ENCODE assay signal across 17 cellular contexts in the genomic region with DNA sequence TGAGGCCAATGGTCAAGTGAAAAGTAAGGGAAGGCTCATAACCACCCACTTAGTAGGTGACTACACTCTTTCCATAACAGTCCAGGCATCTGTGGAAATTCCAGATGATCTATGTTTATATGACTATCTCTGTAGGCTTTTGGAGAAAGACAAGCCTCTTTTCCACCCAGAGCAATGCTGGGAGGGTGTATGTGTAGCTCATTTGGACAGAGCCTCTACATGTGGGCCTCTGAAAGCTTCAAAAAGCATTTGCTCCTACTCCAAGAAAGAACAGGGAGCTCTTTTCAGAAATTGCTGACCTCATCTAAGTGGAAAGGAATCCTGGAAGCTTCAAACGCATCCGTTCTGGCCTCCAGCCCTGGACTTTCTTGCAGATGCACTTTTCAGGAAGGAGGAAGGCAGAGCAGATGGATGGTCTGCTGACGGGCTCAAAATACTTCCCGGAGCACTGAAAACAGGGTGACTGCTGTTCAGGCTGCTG.
DNase-seq lines count a peak whose midpoint lies in the region; ATAC-seq, FAIRE-seq and TF ChIP-seq lines count a peak whose summit lies in the region.
"Had no signal": no experiment of that assay in that cellular context is flagged by ENCODE, and none has a peak within 500 bp of the region (broad histone marks: within the 10 kb centered on the region; RNA-seq: fewer than 3 reads in every experiment).

No MANE protein-coding gene starts in this region.

- no peak overlapping the region for H3K4me3 ChIP-seq in HepG2 (replicated peaks in 1 of 3; ENCODE audit: insufficient read depth in 1 of 3, low read depth in 2 of 3, low read length in 3 of 3)
- no peak overlapping the region for H3K4me3 ChIP-seq in transverse colon

- no peak overlapping the region for H3K9ac ChIP-seq in HepG2 (ENCODE audit: insufficient read depth, low read depth, low read length)

- in situ Hi-C loops in HepG2 (cut with HindIII; ENCODE audit: extremely low pct_ligation_motif_present, low pct_unique_long_range_greater_than_20kb) (loop anchor here (25.0 kb wide), 1 partner anchor 1754 kb away; no protein-coding TSS in a partner anchor), transverse colon (cut with MboI; ENCODE audit: low pct_ligation_motif_present in 1 of 4, low pct_unique_long_range_greater_than_20kb in 1 of 4, low sequenced_read_pairs in 3 of 4) (no loop called here)

- H3K4me2 ChIP-seq in HepG2 (ENCODE audit: low read depth, low read length), result no peak overlapping the region

- intact Hi-C loops in HepG2 (cut with micrococcal nuclease; ENCODE audit: unreplicated experiment) (no loop called here), transverse colon (cut with DNase I; ENCODE audit: low total_unique reads) (no loop called here)

- no peaks in the 10 kb centered on the region for H4K20me1 ChIP-seq in HepG2 (ENCODE audit: insufficient read depth, low read length)

- no peak for TF ChIP-seq CTCF in HepG2 (CRISPR knock-in tag; IDR thresholded peaks at IDR 0.05)
- TF ChIP-seq CTCF in transverse colon (IDR thresholded peaks at IDR 0.05), result no peak

- no TSS peak for BruUV-seq in HepG2 (replicated peaks; lab: Mats Ljungman, UMichigan)

- H3K27me3 ChIP-seq in HepG2 (ENCODE audit: control insufficient read depth in 1 of 2, insufficient read depth in 2 of 2, low read length in 2 of 2) (no peaks in the 10 kb centered on the region), transverse colon (no peaks in the 10 kb centered on the region)

- CTCF ChIA-PET in HepG2 (lab: Yijun Ruan, JAX; ENCODE audit: low intra/inter-chr PET ratio, low total read pairs), result no interaction called here

- H3K79me2 ChIP-seq in HepG2 (ENCODE audit: insufficient read depth, low read length), result no peaks in the 10 kb centered on the region

- H3K36me3 ChIP-seq in HepG2 (replicated peaks in 1 of 2; ENCODE audit: control insufficient read depth in 1 of 2, insufficient read depth in 2 of 2, low read length in 2 of 2), result no peaks in the 10 kb centered on the region
- H3K36me3 ChIP-seq in transverse colon, result no peaks in the 10 kb centered on the region

- 36% methylated on average over 4 of the region's 4 CpGs for whole genome bisulfite sequencing in HepG2 (ENCODE audit: low lambda C conversion rate)
- whole genome bisulfite sequencing in transverse colon (ENCODE audit: low coverage in 1 of 2), 2 donors, result 58 to 66% methylated on average over 3 to 4 of the region's 4 CpGs

- no peak overlapping the region for H2AFZ ChIP-seq in HepG2 (ENCODE audit: low read length)

- TF ChIP-seq POLR2A in HepG2 (IDR thresholded peaks at IDR 0.05; ENCODE audit: insufficient read depth in 1 of 2, low read depth in 2 of 2, low read length in 2 of 2), result no peak
- TF ChIP-seq POLR2A in transverse colon (IDR thresholded peaks at IDR 0.05), result no peak

- TF ChIP-seq EP300 in HepG2 (IDR thresholded peaks at IDR 0.05; ENCODE audit: low read depth in 2 of 2, low read length in 2 of 2) (no peak), HepG2 (CRISPR knock-in tag; IDR thresholded peaks at IDR 0.05; ENCODE audit: borderline replicate concordance) (no peak), transverse colon (IDR thresholded peaks at IDR 0.05; ENCODE audit: low read depth) (no peak)

- no peak for TF ChIP-seq RAD21 in HepG2 (CRISPR knock-in tag; IDR thresholded peaks at IDR 0.05)

- ATAC-seq in HepG2 (no peak), GM18502 (IDR thresholded peaks at IDR 0.05; ENCODE audit: poor library complexity, unreplicated experiment) (no peak), GM21381 (IDR thresholded peaks at IDR 0.05; ENCODE audit: unreplicated experiment) (no peak)
- ATAC-seq: activated CD8-positive, alpha-beta T cell treated with anti-CD3 and anti-CD28 coated beads for 36 hours; activated naive CD8-positive, alpha-beta T cell treated with anti-CD3 and anti-CD28 coated beads, Interleukin-2, amount 50 U/mL, for 24 hours; HCT116 had no signal

- FAIRE-seq in HepG2 (lab: Jason Lieb, UNC), result no peak
- FAIRE-seq: urothelium cell line had no signal

- DNase-seq in NCI-H526 treated with DMSO at 0.1 percent for 48 hours (lab: John Stamatoyannopoulos, UW) (peak; percentile 5), NCI-H526 (lab: John Stamatoyannopoulos, UW) (no peak), anterior cingulate cortex (lab: John Stamatoyannopoulos, UW) (peak in 52 of 58 donors; percentile 1 to 76 (median 32)), HepG2 (ENCODE audit: low spot score) (no peak), transverse colon (peak; percentile 8), DMS153 (lab: John Stamatoyannopoulos, UW) (no peak)
- DNase-seq: activated CD8-positive, alpha-beta T cell treated with anti-CD3 and anti-CD28 coated beads for 36 hours; activated naive CD8-positive, alpha-beta T cell treated with anti-CD3 and anti-CD28 coated beads, Interleukin-2, amount 50 U/mL, for 24 hours; Caco-2; foreskin melanocyte; GF-D8; NCI-H1417 treated with DMSO at 0.1 percent for 48 hours; NCI-H524 treated with DMSO at 0.1 percent for 48 hours had no signal

- H3K4me1 ChIP-seq in HepG2 (ENCODE audit: insufficient read depth, low read length) (no peaks in the 10 kb centered on the region), transverse colon (no peaks in the 10 kb centered on the region)
- H3K4me1 ChIP-seq: Caco-2 had no signal

- no peak overlapping the region for H3K27ac ChIP-seq in HepG2 (ENCODE audit: extremely low read length, insufficient read depth, low read length)
- peak overlapping the region in 1 of 4 donors; percentile 20 for H3K27ac ChIP-seq in transverse colon

- POLR2A ChIA-PET in HepG2 (lab: Yijun Ruan, JAX), result no interaction called here

- H3K9me3 ChIP-seq in HepG2 (ENCODE audit: low read length) (peaks cover 5% of the 10 kb centered on the region; the same call in 1 of the 2 replicates), transverse colon (no peaks in the 10 kb centered on the region)

TF ChIP-seq in HepG2, 621 proteins besides CTCF, POLR2A, EP300 and RAD21:
- peak; percentile 68 for TF ChIP-seq MAFF (IDR thresholded peaks at IDR 0.05; ENCODE audit: low read depth, low read length)
- TF ChIP-seq, protein P1, sequence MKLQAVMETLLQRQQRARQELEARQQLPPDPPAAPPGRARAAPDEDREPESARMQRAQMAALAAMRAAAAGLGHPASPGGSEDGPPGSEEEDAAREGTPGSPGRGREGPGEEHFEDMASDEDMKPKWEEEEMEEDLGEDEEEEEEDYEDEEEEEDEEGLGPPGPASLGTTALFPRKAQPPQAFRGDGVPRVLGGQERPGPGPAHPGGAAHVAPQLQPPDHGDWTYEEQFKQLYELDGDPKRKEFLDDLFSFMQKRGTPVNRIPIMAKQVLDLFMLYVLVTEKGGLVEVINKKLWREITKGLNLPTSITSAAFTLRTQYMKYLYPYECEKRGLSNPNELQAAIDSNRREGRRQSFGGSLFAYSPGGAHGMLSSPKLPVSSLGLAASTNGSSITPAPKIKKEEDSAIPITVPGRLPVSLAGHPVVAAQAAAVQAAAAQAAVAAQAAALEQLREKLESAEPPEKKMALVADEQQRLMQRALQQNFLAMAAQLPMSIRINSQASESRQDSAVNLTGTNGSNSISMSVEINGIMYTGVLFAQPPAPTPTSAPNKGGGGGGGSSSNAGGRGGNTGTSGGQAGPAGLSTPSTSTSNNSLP (IDR thresholded peaks at IDR 0.05; ENCODE audit: low read depth, low read length), result no peak
- TF ChIP-seq MAFK (conservative IDR thresholded peaks at IDR 0.05 in 1 of 2, IDR thresholded peaks at IDR 0.05 in 1 of 2; ENCODE audit: low read length in 2 of 2), result peak; percentile 71 to 77
- TF ChIP-seq NCOA1 (CRISPR knock-in tag; IDR thresholded peaks at IDR 0.05), result no peak

Comparison
In these comparisons a context has a peak if more than half of its experiments do, and no peak if none do; other contexts are left out.
1. DNase-seq: peak in NCI-H526 treated with DMSO at 0.1 percent for 48 hours (single experiment), anterior cingulate cortex (52 of 58) and transverse colon (single experiment); none in NCI-H526 (0 of 2), HepG2 (single experiment) and DMS153 (single experiment).